Comparison of ENCODE assay signal across 8 cellular contexts in the genomic region with DNA sequence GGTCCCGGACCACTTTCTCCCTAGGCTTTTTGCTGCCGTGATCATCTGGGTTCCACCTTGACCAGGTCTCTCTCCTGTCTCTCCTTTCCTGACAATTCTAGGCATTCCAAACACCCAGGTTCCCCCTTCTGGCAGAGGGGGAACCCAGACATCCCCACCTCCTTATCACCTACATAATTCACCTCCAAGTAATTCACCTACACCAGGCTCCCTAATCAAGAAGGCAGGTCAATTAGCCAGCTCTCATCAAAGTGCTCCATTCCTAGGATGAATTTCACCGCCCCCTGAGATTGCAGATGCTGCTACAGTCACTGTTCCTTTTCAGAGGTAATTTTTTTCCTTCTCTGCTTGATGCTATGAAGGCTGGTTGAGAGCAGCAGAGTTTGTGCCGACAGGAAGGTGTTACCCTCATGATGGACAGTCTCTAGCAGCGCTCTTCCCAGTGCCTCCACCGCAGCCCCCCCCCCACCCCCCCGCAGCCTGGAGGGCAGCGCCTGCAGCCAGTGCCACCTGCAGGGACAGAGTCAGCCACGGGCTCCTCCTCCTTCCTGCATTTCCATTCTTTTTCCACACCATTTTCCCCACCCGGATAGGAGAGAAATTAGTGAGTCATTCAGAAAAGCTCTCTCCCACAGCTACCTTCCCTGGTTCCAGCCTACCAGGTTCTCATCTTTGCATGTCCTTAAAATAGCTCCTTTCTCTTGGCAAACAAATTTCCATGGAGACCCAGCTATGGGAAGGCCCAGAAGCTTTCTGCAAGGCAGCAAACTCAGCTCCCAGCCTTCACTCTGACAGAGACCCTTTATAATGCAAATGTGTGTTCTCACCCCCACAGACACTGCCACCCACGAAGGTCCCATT. TPM values are rescaled to one million over a fixed set of nuclear protein-coding genes. Genes with fewer than 3 reads are reported as not detected.
DNase-seq lines count a peak whose midpoint lies in the region; ATAC-seq and TF ChIP-seq lines count a peak whose summit lies in the region.

No MANE protein-coding gene starts in this region.

- intact Hi-C loops in Caco-2 (cut with micrococcal nuclease; ENCODE audit: unreplicated experiment) (no loop called here), testis (cut with DNase I; ENCODE audit: low total_unique reads) (no loop called here)

- H3K27ac Mint-ChIP-seq in naive B cell (peak overlapping the region in 5 of 6 donors; percentile 74 to 95 (median 77)), Caco-2 (ENCODE audit: unreplicated experiment) (no peak overlapping the region)

- H3K4me1 ChIP-seq in Karpas-422 (ENCODE audit: low read length), result peaks cover 28% of the 10 kb centered on the region
- no peaks in the 10 kb centered on the region for H3K4me1 ChIP-seq in Caco-2
- H3K4me1 ChIP-seq in testis, result peaks cover 16% of the 10 kb centered on the region

- H3K9me2 ChIP-seq in Karpas-422 (replicated peaks; ENCODE audit: insufficient read depth, low read length), result no peaks in the 10 kb centered on the region

- ATAC-seq in naive B cell (ENCODE audit: low read depth in 2 of 2) (no peak), GM19035 (IDR thresholded peaks at IDR 0.05; ENCODE audit: unreplicated experiment) (no peak), GM21515 (IDR thresholded peaks at IDR 0.05; ENCODE audit: unreplicated experiment) (no peak)

- TF ChIP-seq POLR2A in testis (IDR thresholded peaks at IDR 0.05), result no peak

- H3K4me3 Mint-ChIP-seq in naive B cell (peak overlapping the region in 3 of 8 donors; percentile 17 to 66 (median 22)), Caco-2 (ENCODE audit: unreplicated experiment) (no peak overlapping the region)

- H3K4me3 ChIP-seq in Karpas-422 (ENCODE audit: low read length), result no peak overlapping the region
- H3K4me3 ChIP-seq in Caco-2 (ENCODE audit: low read depth, low read length), result no peak overlapping the region
- H3K4me3 ChIP-seq in testis, result no peak overlapping the region

- no peak overlapping the region for H3K9ac ChIP-seq in Karpas-422 (ENCODE audit: low read length)

- BruUV-seq in Caco-2 (replicated peaks; lab: Mats Ljungman, UMichigan), result no TSS peak

- DNase-seq in Caki2 (ENCODE audit: low read depth) (peak; percentile 68), Karpas-422 (no peak), caudate nucleus (lab: John Stamatoyannopoulos, UW) (peak in 47 of 61 donors; percentile 14 to 96 (median 68)), naive B cell (no peak), Caco-2 (no peak), testis (no peak)

- no peaks in the 10 kb centered on the region for H4K20me1 ChIP-seq in Karpas-422 (ENCODE audit: insufficient read depth, low read depth, low read length)

- no peak overlapping the region for H3K4me2 ChIP-seq in Karpas-422 (ENCODE audit: low read depth, low read length, poor library complexity, severe bottlenecking)

- 0 out of 2 replicates have a peak overlapping the region, but pooled peaks have one; percentile 3 for H3K27ac ChIP-seq in Karpas-422 (ENCODE audit: low read length)
- H3K27ac ChIP-seq in caudate nucleus (ENCODE audit: low read depth, low read length), result peak overlapping the region; percentile 62
- no peak overlapping the region for H3K27ac ChIP-seq in testis

- H3K27me3 Mint-ChIP-seq in naive B cell, result no peaks in the 10 kb centered on the region
- no peaks in the 10 kb centered on the region for H3K27me3 Mint-ChIP-seq in Caco-2 (ENCODE audit: insufficient read depth, unreplicated experiment)

- POLR2A ChIA-PET in Caco-2 (lab: Charles Lee), result no interaction called here

- H3K9me3 ChIP-seq in Karpas-422 (ENCODE audit: low read length) (no peaks in the 10 kb centered on the region), Caco-2 (no peaks in the 10 kb centered on the region), testis (no peaks in the 10 kb centered on the region)

- TF ChIP-seq CTCF in Caco-2 (IDR thresholded peaks at IDR 0.05; ENCODE audit: insufficient read depth in 1 of 2, low read depth in 1 of 2, low read length in 1 of 2, severe bottlenecking in 1 of 2, unreplicated experiment in 1 of 2), result no peak
- TF ChIP-seq CTCF in testis (IDR thresholded peaks at IDR 0.05), result no peak

- no peaks in the 10 kb centered on the region for H3K27me3 ChIP-seq in Karpas-422 (ENCODE audit: low read length)
- no peaks in the 10 kb centered on the region for H3K27me3 ChIP-seq in Caco-2 (replicated peaks; ENCODE audit: control insufficient read depth, insufficient read depth, low read length)
- H3K27me3 ChIP-seq in testis, result no peaks in the 10 kb centered on the region

- CTCF ChIA-PET in Caco-2 (lab: Charles Lee), result no interaction called here

- 53 to 54% methylated on average over 11 of the region's 11 CpGs for WGBS in testis, 2 donors

- H3K4me1 Mint-ChIP-seq in naive B cell (peaks cover 12 to 36% (median 17%) of the 10 kb centered on the region in 3 donors), Caco-2 (ENCODE audit: low read depth, unreplicated experiment) (no peaks in the 10 kb centered on the region)

- H2AFZ ChIP-seq in Karpas-422 (ENCODE audit: low read length), result no peak overlapping the region

- no peaks in the 10 kb centered on the region for H3K79me2 ChIP-seq in Karpas-422 (ENCODE audit: low read length)

- H3K36me3 ChIP-seq in Karpas-422 (ENCODE audit: insufficient read depth, low read length) (0 out of 2 replicates have a peak, but pooled peaks cover 3% of the 10 kb centered on the region), Caco-2 (ENCODE audit: control insufficient read depth, insufficient read depth, low read length) (no peaks in the 10 kb centered on the region), testis (ENCODE audit: low read depth, missing control alignments) (no peaks in the 10 kb centered on the region)

- H3K36me3 Mint-ChIP-seq in naive B cell, result peaks cover 7 to 15% of the 10 kb centered on the region in 2 donors
- no peaks in the 10 kb centered on the region for H3K36me3 Mint-ChIP-seq in Caco-2 (ENCODE audit: insufficient read depth, unreplicated experiment)

- in situ Hi-C loops in Caki2 (cut with HindIII; ENCODE audit: low pct_unique_long_range_greater_than_20kb, low sequenced_read_pairs), result no loop called here

- H3K9me3 Mint-ChIP-seq in naive B cell (no peaks in the 10 kb centered on the region), Caco-2 (ENCODE audit: unreplicated experiment) (no peaks in the 10 kb centered on the region)

RNA-seq across cellular contexts. Expression of a gene that starts 42.1 kb away (rescaled TPM):
- total RNA-seq in Caki2 (2014; rRNA removed; shearing (Covaris generic); ENCODE audit: low replicate concordance), result 33.0 and 41.6 TPM in 2 replicates
- 18.2 and 20.2 TPM in 2 replicates for total RNA-seq in Karpas-422 (2014; rRNA removed; shearing (Covaris generic); ENCODE audit: low replicate concordance)
- polyA plus RNA-seq in naive B cell (ENCODE audit: low read depth in 6 of 6) (10 to 100 TPM in 2 of 6 donors, 1 to 10 TPM in 4; 7.5 to 17.6 (median 9.6) TPM), testis (ENCODE audit: insufficient read depth, low read depth, low replicate concordance) (37.3 TPM)
- total RNA-seq in Caco-2 (2022) (20.1 and 24.4 TPM in 2 replicates), testis (10 to 100 TPM; 47.2 to 53.1 TPM)

Comparison
In these comparisons a context has a peak if more than half of its experiments do, and no peak if none do; other contexts are left out.
1. DNase-seq: peak in Caki2 (single experiment) and caudate nucleus (47 of 61); none in Karpas-422 (single experiment), naive B cell (single experiment), Caco-2 (0 of 2) and testis (single experiment).
2. H3K27ac ChIP-seq: peak in Karpas-422 (single experiment) and caudate nucleus (single experiment); none in testis (0 of 2).